In genomic region chr6:141996823-141997222, GRCh38 we compare ENCODE assay signal across 9 cellular contexts.
"Had no signal": no experiment of that assay in that cellular context is flagged by ENCODE, and none has a peak within 500 bp of the region (broad histone marks: within the 10 kb centered on the region; RNA-seq: fewer than 3 reads in every experiment).

No MANE protein-coding gene starts in this region.

- H3K27ac ChIP-seq: HL-60, KMS-11 had no signal

- H3K9ac ChIP-seq: KMS-11 had no signal

- H3K27ac Mint-ChIP-seq: IgD-negative memory B cell had no signal

- DNase-seq: IMR-90, Karpas-422, KBM-7, KG1 had no signal

- H3K27me3 Mint-ChIP-seq: IgD-negative memory B cell had no signal

- FAIRE-seq: HepG2, HTR-8/SVneo had no signal

- ATAC-seq: HepG2 had no signal

- H3K4me3 Mint-ChIP-seq: IgD-negative memory B cell had no signal

- H3K4me1 Mint-ChIP-seq: IgD-negative memory B cell had no signal

- H3K4me2 ChIP-seq: KMS-11 had no signal
